Comparison of ENCODE assay signal across 17 cellular contexts in the genomic region with DNA sequence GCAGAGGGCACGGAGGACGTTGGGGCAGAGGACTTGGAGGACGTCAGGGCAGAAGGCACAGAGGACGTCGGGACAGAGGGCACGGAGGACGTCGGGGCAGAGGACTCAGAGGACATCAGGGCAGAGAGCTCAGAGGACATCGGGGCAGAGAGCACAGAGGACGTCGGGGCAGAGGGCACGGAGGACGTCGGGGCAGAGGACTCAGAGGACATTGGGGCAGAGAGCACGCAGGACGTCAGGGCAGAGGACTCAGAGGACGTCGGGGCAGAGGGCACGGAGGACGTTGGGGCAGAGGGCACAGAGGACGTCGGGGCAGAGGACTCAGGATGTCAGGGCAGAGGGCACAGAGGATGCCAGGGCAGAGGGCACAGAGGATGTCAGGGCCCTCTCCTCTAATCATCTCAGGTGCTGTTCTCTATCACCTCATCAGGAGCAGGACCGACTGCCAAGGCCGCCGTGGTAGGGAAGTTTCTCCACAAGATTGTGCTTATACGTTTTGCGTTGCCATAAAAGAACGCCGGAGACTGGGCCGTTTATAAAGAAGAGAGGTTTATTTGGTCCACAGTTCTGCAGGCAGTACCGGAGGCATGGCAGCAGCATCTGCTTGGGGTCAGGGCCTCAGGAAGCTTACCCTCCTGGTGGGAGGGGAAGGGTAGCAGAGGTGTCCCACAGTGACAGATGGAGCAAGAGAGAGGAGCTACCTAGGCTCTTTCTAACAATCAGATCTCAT. TPM values are rescaled to one million over a fixed set of nuclear protein-coding genes. Genes with fewer than 3 reads are reported as not detected.
"Had no signal": no experiment of that assay in that cellular context is flagged by ENCODE, and none has a peak within 500 bp of the region (broad histone marks: within the 10 kb centered on the region; RNA-seq: fewer than 3 reads in every experiment).

No MANE protein-coding gene starts in this region.

- H3K27me3 Mint-ChIP-seq: activated CD4-positive, alpha-beta memory T cell treated with anti-CD3 and anti-CD28 coated beads, Interleukin-2, amount 10 ng/mL, durations not matched to agents 7 days and 5 days; dendritic cell treated with granulocyte-macrophage colony-stimulating factor and Interleukin-4, amounts not matched to agents 40 ng/mL and 50 ng/mL, for 4 days; stimulated activated naive CD8-positive, alpha-beta T cell treated with anti-CD3 and anti-CD28 coated beads, Interleukin-15, amount 100 ng/mL, for 72 hours had no signal

- H3K27ac ChIP-seq: lower lobe of right lung, psoas muscle, right lobe of liver, testis had no signal

- H3K36me3 ChIP-seq: lower lobe of right lung, right lobe of liver had no signal

- H3K27me3 ChIP-seq: right lobe of liver, testis had no signal

- DNase-seq: activated CD4-positive, alpha-beta memory T cell treated with anti-CD3 and anti-CD28 coated beads, Interleukin-2, amount 10 ng/mL, durations not matched to agents 7 days and 5 days; activated CD4-positive, alpha-beta T cell treated with anti-CD3 and anti-CD28 coated beads for 4 hours; activated gamma-delta T cell; activated T-cell treated with anti-CD3 and anti-CD28 coated beads, Interleukin-2, amount 50 U/mL, for 4 hours; amygdala; lower lobe of right lung; nucleus accumbens; psoas muscle; stimulated activated CD4-positive, alpha-beta T cell treated with anti-CD3 and anti-CD28 coated beads, Interleukin-1b, Interleukin-23, amount 100 ng/mL, for 48 hours; stimulated activated naive CD8-positive, alpha-beta T cell treated with anti-CD3 and anti-CD28 coated beads, Interleukin-15, amount 100 ng/mL, for 72 hours; testis had no signal

- H3K4me3 ChIP-seq: lower lobe of right lung, psoas muscle, right lobe of liver, testis had no signal

- H3K4me1 ChIP-seq: lower lobe of right lung, psoas muscle, right lobe of liver had no signal

- H3K36me3 Mint-ChIP-seq: activated naive CD4-positive, alpha-beta T cell treated with anti-CD3 and anti-CD28 coated beads, Interleukin-2, amount 50 U/mL, for 72 hours; brain had no signal

- H3K4me1 Mint-ChIP-seq: activated CD4-positive, alpha-beta memory T cell treated with anti-CD3 and anti-CD28 coated beads, Interleukin-2, amount 10 ng/mL, durations not matched to agents 7 days and 5 days; central memory CD8-positive, alpha-beta T cell; stimulated activated naive CD8-positive, alpha-beta T cell treated with anti-CD3 and anti-CD28 coated beads, Interleukin-15, amount 100 ng/mL, for 72 hours had no signal

- H3K27ac Mint-ChIP-seq: activated CD4-positive, alpha-beta memory T cell treated with anti-CD3 and anti-CD28 coated beads, Interleukin-2, amount 10 ng/mL, durations not matched to agents 7 days and 5 days; activated naive CD4-positive, alpha-beta T cell treated with anti-CD3 and anti-CD28 coated beads, Interleukin-2, amount 50 U/mL, for 72 hours; dendritic cell treated with granulocyte-macrophage colony-stimulating factor and Interleukin-4, amounts not matched to agents 40 ng/mL and 50 ng/mL, for 4 days; stimulated activated naive CD8-positive, alpha-beta T cell treated with anti-CD3 and anti-CD28 coated beads, Interleukin-15, amount 100 ng/mL, for 72 hours; T-helper 1 cell treated with Interleukin-12 subunit alpha and Interleukin-12 subunit beta and Interleukin-4 antibody, amounts not matched to agents 30 μg/mL and 1 μg/mL, for 36 hours had no signal

- H3K9me3 ChIP-seq: lower lobe of right lung, psoas muscle, right lobe of liver, testis had no signal

- H3K9me3 Mint-ChIP-seq: activated CD4-positive, alpha-beta memory T cell treated with anti-CD3 and anti-CD28 coated beads, Interleukin-2, amount 10 ng/mL, durations not matched to agents 7 days and 5 days; activated naive CD4-positive, alpha-beta T cell treated with anti-CD3 and anti-CD28 coated beads, Interleukin-2, amount 50 U/mL, for 72 hours; activated T-cell treated with anti-CD3 and anti-CD28 coated beads, Interleukin-2, amount 50 U/mL, for 4 hours; brain; central memory CD8-positive, alpha-beta T cell; dendritic cell treated with granulocyte-macrophage colony-stimulating factor and Interleukin-4, amounts not matched to agents 40 ng/mL and 50 ng/mL, for 4 days; stimulated activated naive CD8-positive, alpha-beta T cell treated with anti-CD3 and anti-CD28 coated beads, Interleukin-15, amount 100 ng/mL, for 72 hours; T-helper 1 cell treated with Interleukin-12 subunit alpha and Interleukin-12 subunit beta and Interleukin-4 antibody, amounts not matched to agents 30 μg/mL and 1 μg/mL, for 36 hours had no signal

- ATAC-seq: activated naive CD4-positive, alpha-beta T cell treated with anti-CD3 and anti-CD28 coated beads, Interleukin-2, amount 50 U/mL, for 72 hours; activated T-cell treated with anti-CD3 and anti-CD28 coated beads, Interleukin-2, amount 50 U/mL, for 4 hours; lower lobe of right lung; psoas muscle; right lobe of liver; stimulated activated naive CD8-positive, alpha-beta T cell treated with anti-CD3 and anti-CD28 coated beads, Interleukin-15, amount 100 ng/mL, for 72 hours had no signal

- H3K4me3 Mint-ChIP-seq: activated CD4-positive, alpha-beta memory T cell treated with anti-CD3 and anti-CD28 coated beads, Interleukin-2, amount 10 ng/mL, durations not matched to agents 7 days and 5 days; activated T-cell treated with anti-CD3 and anti-CD28 coated beads, Interleukin-2, amount 50 U/mL, for 4 hours; brain; central memory CD8-positive, alpha-beta T cell; dendritic cell treated with granulocyte-macrophage colony-stimulating factor and Interleukin-4, amounts not matched to agents 40 ng/mL and 50 ng/mL, for 4 days; stimulated activated naive CD8-positive, alpha-beta T cell treated with anti-CD3 and anti-CD28 coated beads, Interleukin-15, amount 100 ng/mL, for 72 hours; T-helper 1 cell treated with Interleukin-12 subunit alpha and Interleukin-12 subunit beta and Interleukin-4 antibody, amounts not matched to agents 30 μg/mL and 1 μg/mL, for 36 hours had no signal

RNA-seq across cellular contexts. Expression of a gene that starts 29.4 kb away (rescaled TPM):
- total RNA-seq: activated CD4-positive, alpha-beta memory T cell treated with anti-CD3 and anti-CD28 coated beads, Interleukin-2, amount 10 ng/mL, durations not matched to agents 7 days and 5 days; activated naive CD4-positive, alpha-beta T cell treated with anti-CD3 and anti-CD28 coated beads, Interleukin-2, amount 50 U/mL, for 72 hours had no signal
